ENCODE assay signal across 1 cellular context in the genomic region with DNA sequence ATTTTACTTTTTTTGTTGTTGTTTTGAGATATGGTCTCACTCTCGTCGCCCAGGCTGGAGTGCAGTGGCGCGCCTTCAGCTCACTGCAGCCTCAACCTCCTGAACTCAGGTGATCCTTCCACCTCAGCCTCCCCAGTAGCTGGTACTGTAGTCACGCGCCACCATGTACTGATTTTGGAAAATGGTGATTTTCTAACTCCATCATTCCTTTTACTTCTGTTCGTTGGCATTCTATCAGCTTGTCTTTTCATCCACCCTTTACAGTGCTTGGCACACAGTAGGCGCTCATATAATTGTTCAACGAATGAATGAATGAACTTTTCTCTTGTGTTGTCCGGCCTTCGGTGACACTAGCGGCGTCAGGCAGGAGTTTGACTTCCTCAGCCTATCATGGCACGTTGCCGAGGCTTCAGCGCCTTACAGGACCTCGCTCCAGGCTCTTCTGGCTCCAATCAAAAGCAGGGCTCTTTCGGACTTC.
TF ChIP-seq lines count a peak whose summit lies in the region.

No MANE protein-coding gene starts in this region.

TF ChIP-seq in neural cell, 6 proteins besides CTCF, POLR2A, EP300 and RAD21 (continued from another document):
- TF ChIP-seq TAF1 (IDR thresholded peaks at IDR 0.05; ENCODE audit: low read depth), result no peak
